ENCODE assay signal across 1 cellular context in the genomic region with DNA sequence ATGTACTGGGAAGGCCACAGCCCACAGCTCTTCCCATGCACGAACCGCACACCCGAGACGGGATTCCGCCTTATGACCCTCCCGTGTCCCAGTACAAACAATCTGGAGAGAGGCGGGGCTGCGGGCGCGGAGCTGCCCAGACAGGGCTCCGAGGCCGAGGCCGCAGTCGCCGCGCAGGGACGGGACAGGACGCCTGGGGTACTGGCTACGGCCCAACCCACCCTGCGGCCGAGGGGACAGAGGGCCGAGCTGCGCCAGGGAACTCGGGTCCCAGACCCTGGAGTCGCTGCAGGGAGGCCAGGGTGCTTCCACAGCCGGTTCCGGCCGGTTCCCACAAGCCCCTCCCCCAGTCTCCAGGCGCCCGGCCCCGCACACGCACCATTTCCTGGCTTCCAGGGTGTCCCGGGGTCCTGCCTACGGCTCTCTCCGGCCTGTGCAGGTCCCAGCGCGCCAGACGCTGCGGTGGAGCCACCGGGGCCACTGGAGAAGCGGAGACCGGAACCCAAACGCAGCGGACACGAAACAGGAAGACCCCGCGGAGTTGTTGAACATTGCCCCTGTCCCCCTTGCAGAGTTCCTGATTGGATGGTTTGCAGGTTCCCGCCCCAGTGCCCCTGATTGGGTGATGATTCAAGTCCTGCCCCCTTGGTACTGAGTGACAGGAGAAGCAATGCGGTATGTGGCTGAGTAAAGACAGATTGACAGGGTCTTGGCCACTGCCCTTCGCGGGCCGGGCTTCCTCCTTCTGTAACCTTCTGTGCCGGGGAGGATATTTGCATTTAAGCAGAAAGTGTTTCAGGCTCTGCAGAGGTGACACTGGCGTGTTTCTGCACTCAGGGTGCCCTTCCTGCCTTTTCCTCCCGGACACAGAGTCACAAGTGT.
TF ChIP-seq lines count a peak whose summit lies in the region.

Gene ZNF564, minus strand, starts transcription at position 532 of the 882 bp plus-strand sequence. Its CDS starts 150 bp downstream, at position 382.

TF ChIP-seq in HEK293, 187 proteins besides CTCF, POLR2A, EP300 and RAD21 (continued from another document and continues in another):
- peak; percentile 63; the same call in 1 of the 2 replicates for TF ChIP-seq TRIM28 (IDR thresholded peaks at IDR 0.05; ENCODE audit: borderline replicate concordance, low read length)
- TF ChIP-seq ZBTB49 (tag by site-specific recombination; IDR thresholded peaks at IDR 0.05; ENCODE audit: low read depth): no peak
- TF ChIP-seq REPIN1 (tag by site-specific recombination; IDR thresholded peaks at IDR 0.05; ENCODE audit: low read depth): no peak
- peak; percentile 85; the same call in 1 of the 2 replicates for TF ChIP-seq ZNF324 (tag by site-specific recombination; IDR thresholded peaks at IDR 0.05)
- TF ChIP-seq, protein P1, sequence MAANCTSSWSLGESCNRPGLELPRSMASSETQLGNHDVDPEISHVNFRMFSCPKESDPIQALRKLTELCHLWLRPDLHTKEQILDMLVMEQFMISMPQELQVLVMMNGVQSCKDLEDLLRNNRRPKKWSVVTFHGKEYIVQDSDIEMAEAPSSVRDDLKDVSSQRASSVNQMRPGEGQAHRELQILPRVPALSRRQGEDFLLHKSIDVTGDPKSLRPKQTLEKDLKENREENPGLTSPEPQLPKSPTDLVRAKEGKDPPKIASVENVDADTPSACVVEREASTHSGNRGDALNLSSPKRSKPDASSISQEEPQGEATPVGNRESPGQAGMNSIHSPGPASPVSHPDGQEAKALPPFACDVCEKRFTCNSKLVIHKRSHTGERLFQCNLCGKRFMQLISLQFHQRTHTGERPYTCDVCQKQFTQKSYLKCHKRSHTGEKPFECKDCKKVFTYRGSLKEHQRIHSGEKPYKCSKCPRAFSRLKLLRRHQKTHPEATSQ (tag by site-specific recombination; IDR thresholded peaks at IDR 0.05): peak; percentile 84; the same call in 1 of the 2 replicates
- TF ChIP-seq ZNF394 (tag by site-specific recombination; IDR thresholded peaks at IDR 0.05; ENCODE audit: borderline replicate concordance): peak; percentile 100
- peak; percentile 68 for TF ChIP-seq ZNF341 (tag by site-specific recombination; IDR thresholded peaks at IDR 0.05; ENCODE audit: low read depth)
- no peak for TF ChIP-seq ZNF514 (tag by site-specific recombination; IDR thresholded peaks at IDR 0.05)
- TF ChIP-seq SCRT2 (tag by site-specific recombination; IDR thresholded peaks at IDR 0.05): peak; percentile 77
- TF ChIP-seq ZNF112 (tag by site-specific recombination; IDR thresholded peaks at IDR 0.05): no peak
- 0 out of 2 replicates have a peak, but pooled peaks have one; percentile 6 for TF ChIP-seq ZNF184 (tag by site-specific recombination; IDR thresholded peaks at IDR 0.05)
- no peak for TF ChIP-seq ZNF549 (tag by site-specific recombination; IDR thresholded peaks at IDR 0.05)
- TF ChIP-seq TSHZ1 (tag by site-specific recombination; IDR thresholded peaks at IDR 0.05; ENCODE audit: borderline replicate concordance): peak; percentile 50; the same call in 1 of the 2 replicates
- TF ChIP-seq ZIC2 (tag by site-specific recombination; IDR thresholded peaks at IDR 0.05): peak; percentile 69
- no peak; the same call in 1 of the 2 replicates for TF ChIP-seq ZBTB21 (tag by site-specific recombination; IDR thresholded peaks at IDR 0.05)
- TF ChIP-seq ZNF521 (tag by site-specific recombination; IDR thresholded peaks at IDR 0.05): no peak
- TF ChIP-seq, protein P2, sequence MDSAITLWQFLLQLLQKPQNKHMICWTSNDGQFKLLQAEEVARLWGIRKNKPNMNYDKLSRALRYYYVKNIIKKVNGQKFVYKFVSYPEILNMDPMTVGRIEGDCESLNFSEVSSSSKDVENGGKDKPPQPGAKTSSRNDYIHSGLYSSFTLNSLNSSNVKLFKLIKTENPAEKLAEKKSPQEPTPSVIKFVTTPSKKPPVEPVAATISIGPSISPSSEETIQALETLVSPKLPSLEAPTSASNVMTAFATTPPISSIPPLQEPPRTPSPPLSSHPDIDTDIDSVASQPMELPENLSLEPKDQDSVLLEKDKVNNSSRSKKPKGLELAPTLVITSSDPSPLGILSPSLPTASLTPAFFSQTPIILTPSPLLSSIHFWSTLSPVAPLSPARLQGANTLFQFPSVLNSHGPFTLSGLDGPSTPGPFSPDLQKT (IDR thresholded peaks at IDR 0.05; ENCODE audit: borderline replicate concordance, low read depth, low read length): no peak
- TF ChIP-seq KLF8 (tag by site-specific recombination; IDR thresholded peaks at IDR 0.05): peak; percentile 78; the same call in 1 of the 2 replicates
- TF ChIP-seq MYNN (tag by site-specific recombination; IDR thresholded peaks at IDR 0.05; ENCODE audit: borderline replicate concordance): no peak
- 0 out of 2 replicates have a peak, but pooled peaks have one; percentile 43 for TF ChIP-seq ZNF121 (tag by site-specific recombination; IDR thresholded peaks at IDR 0.05)
- TF ChIP-seq ZNF654 (tag by site-specific recombination; IDR thresholded peaks at IDR 0.05; ENCODE audit: low read depth): no peak
- TF ChIP-seq, protein P3, sequence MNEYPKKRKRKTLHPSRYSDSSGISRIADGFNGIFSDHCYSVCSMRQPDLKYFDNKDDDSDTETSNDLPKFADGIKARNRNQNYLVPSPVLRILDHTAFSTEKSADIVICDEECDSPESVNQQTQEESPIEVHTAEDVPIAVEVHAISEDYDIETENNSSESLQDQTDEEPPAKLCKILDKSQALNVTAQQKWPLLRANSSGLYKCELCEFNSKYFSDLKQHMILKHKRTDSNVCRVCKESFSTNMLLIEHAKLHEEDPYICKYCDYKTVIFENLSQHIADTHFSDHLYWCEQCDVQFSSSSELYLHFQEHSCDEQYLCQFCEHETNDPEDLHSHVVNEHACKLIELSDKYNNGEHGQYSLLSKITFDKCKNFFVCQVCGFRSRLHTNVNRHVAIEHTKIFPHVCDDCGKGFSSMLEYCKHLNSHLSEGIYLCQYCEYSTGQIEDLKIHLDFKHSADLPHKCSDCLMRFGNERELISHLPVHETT (tag by site-specific recombination; IDR thresholded peaks at IDR 0.05): peak; percentile 41; the same call in 1 of the 2 replicates
- peak; percentile 72; the same call in 1 of the 2 replicates for TF ChIP-seq KLF9 (tag by site-specific recombination; IDR thresholded peaks at IDR 0.05; ENCODE audit: low read depth)
- TF ChIP-seq, protein P4, sequence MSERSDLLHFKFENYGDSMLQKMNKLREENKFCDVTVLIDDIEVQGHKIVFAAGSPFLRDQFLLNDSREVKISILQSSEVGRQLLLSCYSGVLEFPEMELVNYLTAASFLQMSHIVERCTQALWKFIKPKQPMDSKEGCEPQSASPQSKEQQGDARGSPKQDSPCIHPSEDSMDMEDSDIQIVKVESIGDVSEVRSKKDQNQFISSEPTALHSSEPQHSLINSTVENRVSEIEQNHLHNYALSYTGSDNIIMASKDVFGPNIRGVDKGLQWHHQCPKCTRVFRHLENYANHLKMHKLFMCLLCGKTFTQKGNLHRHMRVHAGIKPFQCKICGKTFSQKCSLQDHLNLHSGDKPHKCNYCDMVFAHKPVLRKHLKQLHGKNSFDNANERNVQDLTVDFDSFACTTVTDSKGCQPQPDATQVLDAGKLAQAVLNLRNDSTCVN (tag by site-specific recombination; optimal IDR thresholded peaks at IDR 0.05): peak; percentile 79
- no peak for TF ChIP-seq ZNF274 (IDR thresholded peaks at IDR 0.05; ENCODE audit: low read length)
- TF ChIP-seq ZNF274 (tag by site-specific recombination; IDR thresholded peaks at IDR 0.05; ENCODE audit: borderline replicate concordance): no peak
- peak; percentile 34; the same call in 1 of the 2 replicates for TF ChIP-seq KLF1 (tag by site-specific recombination; IDR thresholded peaks at IDR 0.05)
- peak; percentile 84 for TF ChIP-seq ZBTB17 (tag by site-specific recombination; IDR thresholded peaks at IDR 0.05)
- TF ChIP-seq ZNF23 (tag by site-specific recombination; IDR thresholded peaks at IDR 0.05; ENCODE audit: borderline replicate concordance): no peak
- peak; percentile 70; the same call in 1 of the 2 replicates for TF ChIP-seq GLIS1 (tag by site-specific recombination; IDR thresholded peaks at IDR 0.05)
- TF ChIP-seq ZNF211 (tag by site-specific recombination; IDR thresholded peaks at IDR 0.05; ENCODE audit: low read depth): no peak
- TF ChIP-seq ZNF580 (tag by site-specific recombination; IDR thresholded peaks at IDR 0.05): peak; percentile 87
- TF ChIP-seq SALL2 (tag by site-specific recombination; IDR thresholded peaks at IDR 0.05; ENCODE audit: borderline replicate concordance): no peak
- no peak for TF ChIP-seq ZNF596 (tag by site-specific recombination; IDR thresholded peaks at IDR 0.05)
- peak; percentile 70 for TF ChIP-seq OVOL3 (tag by site-specific recombination; IDR thresholded peaks at IDR 0.05)
- peak; percentile 100 for TF ChIP-seq ZNF561 (tag by site-specific recombination; IDR thresholded peaks at IDR 0.05; ENCODE audit: borderline replicate concordance)
- TF ChIP-seq ZNF146 (tag by site-specific recombination; IDR thresholded peaks at IDR 0.05): no peak
- peak; percentile 87 for TF ChIP-seq ZNF600 (tag by site-specific recombination; IDR thresholded peaks at IDR 0.05)
- TF ChIP-seq ZNF169 (tag by site-specific recombination; IDR thresholded peaks at IDR 0.05): no peak
- peak; percentile 72; the same call in 1 of the 2 replicates for TF ChIP-seq ZBTB10 (tag by site-specific recombination; IDR thresholded peaks at IDR 0.05)
- TF ChIP-seq ZNF658 (tag by site-specific recombination; IDR thresholded peaks at IDR 0.05): no peak
- peak; percentile 69; the same call in 1 of the 2 replicates for TF ChIP-seq ZNF24 (tag by site-specific recombination; IDR thresholded peaks at IDR 0.05)
- no peak for TF ChIP-seq ZNF155 (tag by site-specific recombination; IDR thresholded peaks at IDR 0.05)
- TF ChIP-seq ZNF837 (tag by site-specific recombination; IDR thresholded peaks at IDR 0.05): no peak
